ENCODE assay signal across 8 cellular contexts in the genomic region with DNA sequence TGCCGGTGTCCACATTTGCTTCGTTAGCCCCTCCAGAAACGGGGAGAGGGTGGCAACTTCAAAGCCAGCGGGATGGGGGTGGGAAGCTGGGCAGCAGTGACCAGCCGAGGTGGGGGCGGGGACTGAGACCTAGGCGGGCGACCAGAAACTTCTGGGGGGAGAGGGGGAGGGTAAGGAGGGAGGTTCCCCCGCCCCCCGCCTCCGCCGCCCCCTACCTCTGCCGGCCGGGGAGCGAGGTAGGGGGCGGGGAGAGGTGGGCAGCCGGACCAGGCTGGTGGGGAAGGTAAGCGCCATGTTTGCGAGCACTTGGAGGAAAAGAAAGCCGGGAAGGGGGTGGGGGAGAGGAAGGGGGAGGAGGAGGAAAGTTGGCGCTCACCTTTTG. TPM values are rescaled to one million over a fixed set of nuclear protein-coding genes. Genes with fewer than 3 reads are reported as not detected.
DNase-seq lines count a peak whose midpoint lies in the region; ATAC-seq, FAIRE-seq and TF ChIP-seq lines count a peak whose summit lies in the region.

No MANE protein-coding gene starts in this region.

- H3K4me3 ChIP-seq in foreskin fibroblast (ENCODE audit: low read depth in 1 of 2, low read length in 2 of 2) (peak overlapping the region; percentile 69 to 93), pancreas (peak overlapping the region; percentile 53 to 82 (median 71))

- intact Hi-C loops in Right ventricle myocardium superior (cut with DNase I) (no loop called here), Right ventricle myocardium inferior (cut with DNase I) (loop anchor here (5.0 kb wide), 1 partner anchor 259 kb away; a partner anchor contains a TSS), pancreas (cut with DNase I) (no loop called here)

- no peaks in the 10 kb centered on the region for H3K36me3 ChIP-seq in pancreas

- H3K27me3 ChIP-seq in pancreas: no peaks in the 10 kb centered on the region

- ATAC-seq in Right ventricle myocardium superior (ENCODE audit: poor library complexity) (peak; percentile 3), Right ventricle myocardium inferior (no peak), T-helper 17 cell (no peak), pancreas (peak; percentile 19 to 53 (median 35)), HG03139 (IDR thresholded peaks at IDR 0.05; ENCODE audit: unreplicated experiment) (no peak)

- no peak overlapping the region for H3K27ac Mint-ChIP-seq in T-helper 17 cell

- DNase-seq in Right ventricle myocardium superior (no peak), Right ventricle myocardium inferior (ENCODE audit: missing footprints) (no peak), T-helper 17 cell (no peak), foreskin fibroblast (peak in 1 of 2 donors; percentile 56), pancreas (peak in 4 of 6 donors; percentile 19 to 66 (median 38)), amniotic stem cell (lab: John Stamatoyannopoulos, UW) (no peak), NCI-H446 (lab: John Stamatoyannopoulos, UW) (no peak)

- no peaks in the 10 kb centered on the region for H3K9me3 ChIP-seq in T-helper 17 cell (ENCODE audit: control insufficient read depth, low read length, poor library complexity, severe bottlenecking)
- H3K9me3 ChIP-seq in pancreas: no peaks in the 10 kb centered on the region

- H3K4me1 Mint-ChIP-seq in T-helper 17 cell: peaks cover 22% of the 10 kb centered on the region

- peaks cover 2% of the 10 kb centered on the region for H3K36me3 Mint-ChIP-seq in T-helper 17 cell (ENCODE audit: low read depth)

- H3K27me3 Mint-ChIP-seq in T-helper 17 cell: peaks cover 70% of the 10 kb centered on the region

- peak overlapping the region; percentile 91 for H3K4me3 Mint-ChIP-seq in T-helper 17 cell

- H3K27ac ChIP-seq in pancreas: peak overlapping the region; percentile 49 to 81 (median 76)

- TF ChIP-seq CTCF in foreskin fibroblast (IDR thresholded peaks at IDR 0.05; ENCODE audit: low read depth, low read length) (no peak), pancreas (IDR thresholded peaks at IDR 0.05) (no peak)

- H3K4me1 ChIP-seq in pancreas: no peaks in the 10 kb centered on the region

- FAIRE-seq in pancreas (lab: Jason Lieb, UNC): no peak

- WGBS in pancreas, 2 donors: 1% methylated on average over 13 to 21 of the region's 21 CpGs

RNA-seq across cellular contexts. Expression of a gene that starts 1.3 kb away (rescaled TPM):
- total RNA-seq in Right ventricle myocardium superior (1.6 TPM), Right ventricle myocardium inferior (1.4 TPM), T-helper 17 cell (not detected), pancreas (1 to 10 TPM; 1.3 to 4.1 (median 2.4) TPM)
- polyA plus RNA-seq in pancreas: under 1 TPM; 0.33 to 0.65 TPM

RNA-seq across cellular contexts. Expression of a gene that starts 11.7 kb away (rescaled TPM):
- 24.3 TPM for total RNA-seq in Right ventricle myocardium superior
- 25.7 TPM for total RNA-seq in Right ventricle myocardium inferior
- 10 to 100 TPM; 16.1 to 19.5 TPM for total RNA-seq in T-helper 17 cell
- 10 to 100 TPM in 5 of 6 donors, 1 to 10 TPM in 1; 8.0 to 15.6 (median 12.9) TPM for total RNA-seq in pancreas
- 10 to 100 TPM in 1 of 2 donors, 1 to 10 TPM in 1; 6.9 to 12.2 TPM for polyA plus RNA-seq in pancreas

Comparison
In these comparisons a context has a peak if more than half of its experiments do, and no peak if none do; other contexts are left out.
1. ATAC-seq: peak in Right ventricle myocardium superior (single experiment) and pancreas (4 of 4); none in Right ventricle myocardium inferior (single experiment), T-helper 17 cell (single experiment) and HG03139 (single experiment).
2. DNase-seq: peak in pancreas (4 of 6); none in Right ventricle myocardium superior (single experiment), Right ventricle myocardium inferior (single experiment), T-helper 17 cell (0 of 3), amniotic stem cell (single experiment) and NCI-H446 (0 of 2).